Comparison of ENCODE assay signal across 8 cellular contexts in genomic region chr12:100154472-100155247, GRCh38. TPM values are rescaled to one million over a fixed set of nuclear protein-coding genes. Genes with fewer than 3 reads are reported as not detected.
A peak's percentile ranks its signal among the peaks of the same experiment; 100 is the strongest.
DNase-seq lines count a peak whose midpoint lies in the region; ATAC-seq and TF ChIP-seq lines count a peak whose summit lies in the region.

No MANE protein-coding gene starts in this region.

- CTCF ChIA-PET in BJ (lab: Yijun Ruan, JAX) = interaction anchor here (0.6 to 3.4 kb wide), 24 partner anchors 10 to 674 kb away, joined by 3 to 36 read pairs (median 4); partner anchors contain the start of gene BLTP3B

- no peaks in the 10 kb centered on the region for H3K36me3 ChIP-seq in BJ (ENCODE audit: control insufficient read depth, insufficient read depth, low read length)

- peak; percentile 94 for TF ChIP-seq CTCF in BJ (IDR thresholded peaks at IDR 0.05; ENCODE audit: insufficient read depth, low read depth, low read length)

- intact Hi-C loops in head of caudate nucleus (cut with DNase I) = no loop called here

- no peak overlapping the region for H3K4me3 ChIP-seq in BJ (ENCODE audit: low read depth, low read length)

- POLR2A ChIA-PET in BJ (lab: Charles Lee) = no interaction called here

- ATAC-seq in GM18909 (IDR thresholded peaks at IDR 0.05; ENCODE audit: poor library complexity, unreplicated experiment) (peak; percentile 72), HG03439 (IDR thresholded peaks at IDR 0.05; ENCODE audit: unreplicated experiment) (peak; percentile 74)

- DNase-seq in BJ (ENCODE audit: low read depth) (no peak), SHP77 (lab: John Stamatoyannopoulos, UW) (peak; percentile 44 to 77), head of caudate nucleus (peak; percentile 12 to 84 (median 62)), renal cortical epithelial cell (ENCODE audit: low read depth) (peak; percentile 31), GOT3 (lab: John Stamatoyannopoulos, UW) (no peak)
- peak; percentile 91 for DNase-seq in activated effector memory CD4-positive, alpha-beta T cell treated with anti-CD3 and anti-CD28 coated beads, Interleukin-2, amount 50 U/mL, for 16 hours

- no peaks in the 10 kb centered on the region for H3K27me3 ChIP-seq in BJ (ENCODE audit: control insufficient read depth, insufficient read depth, low read length)

RNA-seq across cellular contexts. Expression of gene BLTP3B, which starts 12.0 kb away (rescaled TPM):
- 11.9 and 19.3 TPM in 2 replicates for polyA plus RNA-seq in BJ (2011; rRNA removed)
- polyA minus RNA-seq in BJ (2011; rRNA and poly(A)+ RNA removed) = 13.1 and 17.7 TPM in 2 replicates
- 23.3 and 30.0 TPM in 2 replicates for total RNA-seq in renal cortical epithelial cell

RNA-seq across cellular contexts. Expression of gene ACTR6, which starts 46.0 kb away (rescaled TPM):
- 5.6 and 16.4 TPM in 2 replicates for polyA plus RNA-seq in BJ (2011; rRNA removed)
- 2.7 and 3.9 TPM in 2 replicates for polyA minus RNA-seq in BJ (2011; rRNA and poly(A)+ RNA removed)
- total RNA-seq in renal cortical epithelial cell = 22.9 and 27.6 TPM in 2 replicates

Comparison
In these comparisons a context has a peak if more than half of its experiments do, and no peak if none do; other contexts are left out.
1. DNase-seq: peak in SHP77 (2 of 2), activated effector memory CD4-positive, alpha-beta T cell treated with anti-CD3 and anti-CD28 coated beads, Interleukin-2, amount 50 U/mL, for 16 hours (single experiment), head of caudate nucleus (42 of 42) and renal cortical epithelial cell (single experiment); none in BJ (single experiment) and GOT3 (single experiment).